ENCODE assay signal across 16 cellular contexts in the genomic region with DNA sequence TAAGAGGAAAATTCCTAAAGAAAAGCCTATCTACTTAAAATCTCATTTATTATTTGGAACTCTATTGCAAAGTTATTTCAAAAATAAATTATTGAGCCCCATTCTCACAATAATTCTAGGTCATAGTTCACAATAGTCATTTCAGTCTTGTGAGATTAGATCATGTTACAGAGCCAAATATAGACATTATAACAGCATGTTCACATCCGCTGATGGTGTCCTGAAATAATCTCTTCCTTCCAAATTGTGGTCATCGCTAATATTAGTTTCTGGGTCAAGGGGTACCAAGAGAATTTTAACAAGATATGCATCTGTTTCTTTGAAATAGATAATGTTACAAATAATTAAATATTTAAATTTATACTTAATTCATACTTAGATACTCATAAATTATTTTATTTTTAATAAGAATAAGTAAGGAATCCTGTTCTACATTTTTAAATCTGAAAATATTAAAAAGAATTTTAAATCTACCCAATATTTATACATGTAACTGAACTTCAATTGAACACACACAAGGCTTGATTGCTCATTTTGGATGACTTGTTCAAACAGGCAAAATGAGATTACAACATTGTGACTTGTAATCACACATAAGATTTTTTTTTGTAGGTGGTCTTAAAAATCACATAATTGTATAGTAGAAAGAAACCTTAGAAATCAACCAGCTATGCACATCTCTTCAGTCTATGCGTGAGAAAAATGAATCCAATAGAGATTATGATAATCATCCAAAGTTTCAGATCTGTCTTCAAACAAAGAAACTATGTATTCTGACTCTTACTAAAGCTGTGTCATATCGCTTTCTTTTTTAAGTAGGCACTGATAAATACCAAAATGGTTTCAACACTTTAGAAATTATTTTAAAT. TPM values are rescaled to one million over a fixed set of nuclear protein-coding genes. Genes with fewer than 3 reads are reported as not detected.
DNase-seq lines count a peak whose midpoint lies in the region; ATAC-seq, FAIRE-seq and TF ChIP-seq lines count a peak whose summit lies in the region.
"Had no signal": no experiment of that assay in that cellular context is flagged by ENCODE, and none has a peak within 500 bp of the region (broad histone marks: within the 10 kb centered on the region; RNA-seq: fewer than 3 reads in every experiment).

No MANE protein-coding gene starts in this region.

- no peaks in the 10 kb centered on the region for H3K9me2 ChIP-seq in GM23248 (ENCODE audit: insufficient read depth)

- TF ChIP-seq CTCF in astrocyte (IDR thresholded peaks at IDR 0.05; ENCODE audit: insufficient read depth, low read depth, low read length) (no peak), heart left ventricle (IDR thresholded peaks at IDR 0.05) (no peak), retinal pigment epithelial cell (conservative IDR thresholded peaks at IDR 0.05; ENCODE audit: low read depth, low read length) (no peak)

- no peaks in the 10 kb centered on the region for H3K36me3 Mint-ChIP-seq in astrocyte (ENCODE audit: low read depth, unreplicated experiment)
- no peaks in the 10 kb centered on the region for H3K36me3 Mint-ChIP-seq in T-helper 17 cell (ENCODE audit: low read depth)
- H3K36me3 Mint-ChIP-seq: activated CD8-positive, alpha-beta memory T cell treated with anti-CD3 and anti-CD28 coated beads, Interleukin-2, amount 10 ng/mL, durations not matched to agents 7 days and 5 days; CD8-positive, alpha-beta memory T cell; naive thymus-derived CD4-positive, alpha-beta T cell had no signal

- peak overlapping the region; percentile 91 for H3K27ac Mint-ChIP-seq in astrocyte (ENCODE audit: unreplicated experiment)
- no peak overlapping the region for H3K27ac Mint-ChIP-seq in T-helper 17 cell
- H3K27ac Mint-ChIP-seq: activated CD8-positive, alpha-beta memory T cell treated with anti-CD3 and anti-CD28 coated beads, Interleukin-2, amount 10 ng/mL, durations not matched to agents 7 days and 5 days; CD8-positive, alpha-beta memory T cell; naive thymus-derived CD4-positive, alpha-beta T cell had no signal

- H3K36me3 ChIP-seq in GM23248 (ENCODE audit: low read depth), result no peaks in the 10 kb centered on the region
- H3K36me3 ChIP-seq in astrocyte (ENCODE audit: insufficient read depth, low read length), result no peaks in the 10 kb centered on the region
- H3K36me3 ChIP-seq in heart left ventricle, result no peaks in the 10 kb centered on the region

- no peaks in the 10 kb centered on the region for H3K9me3 Mint-ChIP-seq in astrocyte (ENCODE audit: unreplicated experiment)

- H3K9ac ChIP-seq in GM23248 (peak overlapping the region; percentile 49), astrocyte (ENCODE audit: low read length) (peak overlapping the region; percentile 75)

- H3K4me2 ChIP-seq in GM23248 (ENCODE audit: unreplicated experiment) (peak overlapping the region; percentile 56), astrocyte (ENCODE audit: low read length) (peak overlapping the region; percentile 67)

- peaks cover 41% of the 10 kb centered on the region for H3K4me1 ChIP-seq in GM23248 (ENCODE audit: insufficient read depth)
- peaks cover 18% of the 10 kb centered on the region for H3K4me1 ChIP-seq in astrocyte (ENCODE audit: insufficient read depth, low read length)
- peaks cover 3 to 42% (median 26%) of the 10 kb centered on the region in 12 donors for H3K4me1 ChIP-seq in heart left ventricle
- H3K4me1 ChIP-seq: testis had no signal

- 19 to 23% methylated on average over 4 of the region's 4 CpGs for WGBS in GM23248 (ENCODE audit: low coverage in 1 of 2, low lambda C conversion rate in 2 of 2, missing lambda C conversion rate in 2 of 2), 2 experiments
- WGBS in heart left ventricle, 4 donors, result 19 to 28% (median 21%) methylated on average over 4 of the region's 4 CpGs

- peak overlapping the region; percentile 86 for H3K27ac ChIP-seq in GM23248
- H3K27ac ChIP-seq in astrocyte (ENCODE audit: low read depth, low read length), result peak overlapping the region; percentile 92
- peak overlapping the region; percentile 37 to 83 (median 70) for H3K27ac ChIP-seq in heart left ventricle
- H3K27ac ChIP-seq: testis had no signal

- FAIRE-seq in astrocyte (lab: Jason Lieb, UNC), result no peak

- H3K9me3 ChIP-seq in GM23248 (ENCODE audit: low read depth), result no peaks in the 10 kb centered on the region
- H3K9me3 ChIP-seq in astrocyte (ENCODE audit: insufficient read depth, low read depth, low read length), result no peaks in the 10 kb centered on the region
- H3K9me3 ChIP-seq in heart left ventricle, result no peaks in the 10 kb centered on the region
- H3K9me3 ChIP-seq in T-helper 17 cell (ENCODE audit: control insufficient read depth, low read length, poor library complexity, severe bottlenecking), result no peaks in the 10 kb centered on the region
- H3K9me3 ChIP-seq: testis had no signal

- H4K20me1 ChIP-seq in GM23248 (ENCODE audit: insufficient read depth) (no peaks in the 10 kb centered on the region), astrocyte (ENCODE audit: insufficient read depth, low read length) (no peaks in the 10 kb centered on the region)

- 0 out of 2 replicates have a peak overlapping the region, but pooled peaks have one; percentile 4 for H3K4me3 ChIP-seq in GM23248
- no peak overlapping the region for H3K4me3 ChIP-seq in astrocyte (ENCODE audit: insufficient read depth, low read depth, low read length)
- H3K4me3 ChIP-seq in heart left ventricle, result no peak overlapping the region
- no peak overlapping the region for H3K4me3 ChIP-seq in retinal pigment epithelial cell (ENCODE audit: low read length)
- H3K4me3 ChIP-seq: testis had no signal

- H3K27me3 ChIP-seq in GM23248 (replicated peaks; ENCODE audit: insufficient read depth) (no peaks in the 10 kb centered on the region), astrocyte (ENCODE audit: insufficient read depth, low read length) (no peaks in the 10 kb centered on the region), heart left ventricle (no peaks in the 10 kb centered on the region)
- H3K27me3 ChIP-seq: testis had no signal

- H3K27me3 Mint-ChIP-seq in astrocyte (ENCODE audit: low read depth, unreplicated experiment) (no peaks in the 10 kb centered on the region), T-helper 17 cell (no peaks in the 10 kb centered on the region)
- H3K27me3 Mint-ChIP-seq: activated CD8-positive, alpha-beta memory T cell treated with anti-CD3 and anti-CD28 coated beads, Interleukin-2, amount 10 ng/mL, durations not matched to agents 7 days and 5 days; CD8-positive, alpha-beta memory T cell had no signal

- peaks cover 16% of the 10 kb centered on the region for H3K4me1 Mint-ChIP-seq in astrocyte (ENCODE audit: low read depth, unreplicated experiment)
- H3K4me1 Mint-ChIP-seq in T-helper 17 cell, result no peaks in the 10 kb centered on the region
- H3K4me1 Mint-ChIP-seq: activated CD8-positive, alpha-beta memory T cell treated with anti-CD3 and anti-CD28 coated beads, Interleukin-2, amount 10 ng/mL, durations not matched to agents 7 days and 5 days; CD8-positive, alpha-beta memory T cell; naive thymus-derived CD4-positive, alpha-beta T cell had no signal

- ATAC-seq in heart left ventricle, result peak; percentile 78 to 92 (median 90)
- no peak for ATAC-seq in T-helper 17 cell
- ATAC-seq in GM21576 (IDR thresholded peaks at IDR 0.05; ENCODE audit: unreplicated experiment), result no peak
- ATAC-seq: activated CD8-positive, alpha-beta memory T cell treated with anti-CD3 and anti-CD28 coated beads, Interleukin-2, amount 10 ng/mL, durations not matched to agents 7 days and 5 days; naive thymus-derived CD4-positive, alpha-beta T cell had no signal

- intact Hi-C loops in heart left ventricle (cut with DNase I), result loop anchor here in 1 of 10 donors (5.0 kb wide), 1 partner anchor 144 kb away; no protein-coding TSS in a partner anchor

- TF ChIP-seq POLR2A in heart left ventricle (IDR thresholded peaks at IDR 0.05), result no peak

- in situ Hi-C loops in GM23248 (cut with MboI), result no loop called here

- H3K79me2 ChIP-seq in GM23248 (ENCODE audit: insufficient read depth), result no peaks in the 10 kb centered on the region
- no peaks in the 10 kb centered on the region for H3K79me2 ChIP-seq in astrocyte (ENCODE audit: insufficient read depth, low read length)

- H3K4me3 Mint-ChIP-seq in astrocyte (ENCODE audit: unreplicated experiment) (no peak overlapping the region), T-helper 17 cell (no peak overlapping the region)
- H3K4me3 Mint-ChIP-seq: activated CD8-positive, alpha-beta memory T cell treated with anti-CD3 and anti-CD28 coated beads, Interleukin-2, amount 10 ng/mL, durations not matched to agents 7 days and 5 days; CD8-positive, alpha-beta memory T cell; naive thymus-derived CD4-positive, alpha-beta T cell had no signal

- H3F3A ChIP-seq in GM23248 (ENCODE audit: insufficient read depth), result peaks cover 31% of the 10 kb centered on the region

- H2AFZ ChIP-seq in GM23248, result no peak overlapping the region
- H2AFZ ChIP-seq in astrocyte (ENCODE audit: low read depth, low read length), result no peak overlapping the region

- DNase-seq in GM23248, result peak; percentile 87
- DNase-seq in astrocyte (ENCODE audit: low read depth), result peak; percentile 38
- DNase-seq in heart left ventricle, result no peak
- peak; percentile 38 for DNase-seq in retinal pigment epithelial cell (ENCODE audit: low read depth)
- DNase-seq in NCI-H748 (lab: John Stamatoyannopoulos, UW; ENCODE audit: unreplicated experiment), result no peak
- no peak for DNase-seq in T-helper 17 cell
- DNase-seq in stimulated activated CD4-positive, alpha-beta T cell treated with anti-CD3 and anti-CD28 coated beads, Interleukin-2, amount 100 ng/mL, for 48 hours, result no peak
- DNase-seq: activated CD8-positive, alpha-beta memory T cell treated with anti-CD3 and anti-CD28 coated beads, Interleukin-2, amount 10 ng/mL, durations not matched to agents 7 days and 5 days; CD8-positive, alpha-beta memory T cell; glutamatergic neuron; naive thymus-derived CD4-positive, alpha-beta T cell; NCI-H2227 treated with DMSO at 0.1 percent for 48 hours; stimulated activated CD4-positive, alpha-beta T cell treated with anti-CD3 and anti-CD28 coated beads, Interleukin-4, amount 100 ng/mL, for 1 hour had no signal

RNA-seq across cellular contexts. Expression of a gene that starts 13.1 kb away (rescaled TPM):
- total RNA-seq in GM23248 (2014; rRNA removed; shearing (Covaris generic)), result not detected in 2 replicates
- polyA plus RNA-seq in GM23248 (2016; fragmentation: Nextera tagmentation; extraction: Ambion mirVana) (not detected in 2 replicates), heart left ventricle (not detected)
- total RNA-seq in astrocyte (not detected in 2 replicates), heart left ventricle (not detected), T-helper 17 cell (not detected)
- total RNA-seq: activated CD8-positive, alpha-beta memory T cell treated with anti-CD3 and anti-CD28 coated beads, Interleukin-2, amount 10 ng/mL, durations not matched to agents 7 days and 5 days; aorta; CD8-positive, alpha-beta memory T cell; naive thymus-derived CD4-positive, alpha-beta T cell; testis had no signal
- polyA plus RNA-seq: CD8-positive, alpha-beta memory T cell; naive thymus-derived CD4-positive, alpha-beta T cell had no signal

Comparison
In these comparisons a context has a peak if more than half of its experiments do, and no peak if none do; other contexts are left out.
1. DNase-seq: peak in GM23248 (single experiment), astrocyte (single experiment) and retinal pigment epithelial cell (single experiment); none in heart left ventricle (0 of 5), NCI-H748 (single experiment), T-helper 17 cell (0 of 3) and stimulated activated CD4-positive, alpha-beta T cell treated with anti-CD3 and anti-CD28 coated beads, Interleukin-2, amount 100 ng/mL, for 48 hours (0 of 2).
2. ATAC-seq: peak in heart left ventricle (4 of 4); none in T-helper 17 cell (single experiment) and GM21576 (single experiment).
3. Peak in every context shown above with its lines, with median percentiles within 50 percentile points of each other: H3K27ac ChIP-seq.